In the genomic region with DNA sequence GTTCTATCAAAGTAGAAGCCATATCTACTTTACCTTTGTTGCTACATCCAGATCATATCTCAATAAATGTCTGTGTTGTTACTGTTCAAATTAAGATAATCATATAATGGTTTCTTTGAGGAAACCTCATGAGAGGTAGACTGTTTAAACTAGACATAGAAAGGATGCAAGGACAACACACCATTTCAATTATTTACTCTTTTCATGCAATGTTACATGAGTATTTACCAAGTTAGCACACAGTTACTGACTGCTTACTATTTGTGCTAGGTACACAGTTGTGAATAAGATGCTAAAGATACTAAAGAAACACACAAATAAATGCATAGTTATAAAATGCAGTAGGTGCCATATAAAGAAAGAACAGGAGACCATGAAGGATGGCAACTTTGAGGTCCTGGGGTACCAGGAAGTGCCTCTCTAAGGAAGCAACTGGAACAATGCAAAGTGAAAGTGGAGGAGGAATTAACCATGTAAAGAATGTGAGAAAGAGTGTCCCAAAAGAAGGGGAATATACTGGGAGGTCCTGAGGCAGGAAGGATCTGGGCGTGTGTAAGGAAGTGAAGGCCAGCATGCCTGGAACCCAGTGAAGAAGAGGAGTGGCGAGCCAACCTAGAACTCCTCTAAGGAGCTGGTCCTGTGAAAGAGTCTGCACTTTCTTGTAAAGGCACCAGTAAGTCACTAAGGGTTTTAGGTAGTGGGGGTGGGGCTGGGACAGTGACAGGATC, we compare ENCODE assay signal across 26 cellular contexts. TPM values are rescaled to one million over a fixed set of nuclear protein-coding genes. Genes with fewer than 3 reads are reported as not detected.
DNase-seq lines count a peak whose midpoint lies in the region; ATAC-seq and TF ChIP-seq lines count a peak whose summit lies in the region.
"Had no signal": no experiment of that assay in that cellular context is flagged by ENCODE, and none has a peak within 500 bp of the region (broad histone marks: within the 10 kb centered on the region; RNA-seq: fewer than 3 reads in every experiment).

No MANE protein-coding gene starts in this region.

- DNase-seq in ACHN: peak; percentile 42
- no peak for DNase-seq in IMR-90
- DNase-seq in glomerular visceral epithelial cell (ENCODE audit: extremely low spot score): peak; percentile 21
- DNase-seq in naive thymus-derived CD4-positive, alpha-beta T cell: no peak
- no peak for DNase-seq in NCI-H2107 (lab: John Stamatoyannopoulos, UW)
- DNase-seq in activated CD4-positive, alpha-beta T cell treated with anti-CD3 and anti-CD28 coated beads, Interleukin-2, amount 10 ng/mL, durations not matched to agents 7 days and 5 days: no peak
- no peak for DNase-seq in SW480 (ENCODE audit: low spot score)
- DNase-seq: activated B cell treated with CpG ODN at 0.5 μM for 24 hours; activated CD4-positive, alpha-beta T cell treated with anti-CD3 and anti-CD28 coated beads, Interleukin-2, amount 50 U/mL, for 4 hours; activated naive CD4-positive, alpha-beta T cell treated with anti-CD3 and anti-CD28 coated beads for 36 hours; adrenal gland; body of pancreas; glutamatergic neuron; kidney; NCI-H1048; NCI-H1694 treated with DMSO at 0.1 percent for 48 hours; NCI-H524 treated with DMSO at 0.1 percent for 48 hours; NK-92 treated with Interleukin-12 subunit alpha and Interleukin-12 subunit beta, amount 100 ng/mL, for 24 hours; psoas muscle; SHP77; stimulated activated CD4-positive, alpha-beta T cell treated with anti-CD3 and anti-CD28 coated beads, Interleukin-15, amount 100 ng/mL, for 24 hours; T-helper 9 cell had no signal

- peaks cover 14% of the 10 kb centered on the region for H3K9me1 ChIP-seq in IMR-90 (ENCODE audit: insufficient read depth, low read length)

- peaks cover 0 to 22% (median 13%) of the 10 kb centered on the region in 5 donors for H3K36me3 Mint-ChIP-seq in naive thymus-derived CD4-positive, alpha-beta T cell
- H3K36me3 Mint-ChIP-seq in activated CD4-positive, alpha-beta T cell treated with anti-CD3 and anti-CD28 coated beads, Interleukin-2, amount 10 ng/mL, durations not matched to agents 7 days and 5 days (ENCODE audit: low read depth): peaks cover 27% of the 10 kb centered on the region
- H3K36me3 Mint-ChIP-seq: memory B cell had no signal

- H3K4me2 ChIP-seq in IMR-90 (ENCODE audit: low read depth, low read length): peak overlapping the region; percentile 23; the same call in 1 of the 2 replicates

- ATAC-seq in IMR-90 (ENCODE audit: low read depth): no peak
- peak; percentile 31 for ATAC-seq in naive thymus-derived CD4-positive, alpha-beta T cell
- ATAC-seq: body of pancreas, HCT116, psoas muscle had no signal

- no peak overlapping the region for H2AK9ac ChIP-seq in IMR-90 (replicated peaks; ENCODE audit: low read depth, low read length, poor library complexity)

- H2BK120ac ChIP-seq in IMR-90 (ENCODE audit: low read depth, low read length): 0 out of 2 replicates have a peak overlapping the region, but pooled peaks have one; percentile 4

- H3K4ac ChIP-seq in IMR-90 (ENCODE audit: low read depth, low read length): 0 out of 2 replicates have a peak overlapping the region, but pooled peaks have one; percentile 16

- H2AK5ac ChIP-seq in IMR-90 (ENCODE audit: low read depth, low read length): peak overlapping the region; percentile 56; the same call in 1 of the 2 replicates

- H3K9me3 ChIP-seq in IMR-90 (ENCODE audit: control insufficient read depth, insufficient read depth, low read length): no peaks in the 10 kb centered on the region
- no peaks in the 10 kb centered on the region for H3K9me3 ChIP-seq in naive thymus-derived CD4-positive, alpha-beta T cell (ENCODE audit: control insufficient read depth in 2 of 3, low read length in 3 of 3)
- H3K9me3 ChIP-seq: adrenal gland, body of pancreas, psoas muscle had no signal

- H3K9ac ChIP-seq in IMR-90 (ENCODE audit: low read depth, low read length): no peak overlapping the region
- H3K9ac ChIP-seq: BLaER1 treated with 17β-estradiol and CSF1 and Interleukin-3, amounts not matched to agents 10 nM and 100 nM had no signal

- 100% methylated on average over 1 of the region's 2 CpGs; no CpG with 5 or more reads in 1 of the 2 experiments for WGBS in IMR-90 (ENCODE audit: extremely low coverage in 2 of 2, insufficient read length in 1 of 2), 2 experiments

- H2BK15ac ChIP-seq in IMR-90 (ENCODE audit: low read depth, low read length): no peak overlapping the region

- no peak for TF ChIP-seq POLR2A in IMR-90 (IDR thresholded peaks at IDR 0.05; ENCODE audit: low read depth, low read length)

- in situ Hi-C loops in ACHN (cut with HindIII; ENCODE audit: low pct_ligation_motif_present, low pct_unique_long_range_greater_than_20kb, low sequenced_read_pairs): no loop called here
- in situ Hi-C loops in IMR-90 (cut with MboI; ENCODE audit: low sequenced_read_pairs): no loop called here

- H3K4me3 ChIP-seq in IMR-90 (ENCODE audit: insufficient read depth, low read depth, low read length): no peak overlapping the region
- no peak overlapping the region for H3K4me3 ChIP-seq in naive thymus-derived CD4-positive, alpha-beta T cell (ENCODE audit: low read length)
- H3K4me3 ChIP-seq: adrenal gland; BLaER1 treated with 17β-estradiol and CSF1 and Interleukin-3, amounts not matched to agents 10 nM and 100 nM; body of pancreas; psoas muscle had no signal

- dilution Hi-C loops in IMR-90 (cut with HindIII; ENCODE audit: low sequenced_read_pairs, unreplicated experiment): no loop called here

- no peak overlapping the region for H3K56ac ChIP-seq in IMR-90 (ENCODE audit: extremely low read depth, insufficient read depth, low read length)

- peaks cover 0 to 3% (median 0%) of the 10 kb centered on the region in 11 donors for H3K9me3 Mint-ChIP-seq in naive thymus-derived CD4-positive, alpha-beta T cell
- H3K9me3 Mint-ChIP-seq in activated CD4-positive, alpha-beta T cell treated with anti-CD3 and anti-CD28 coated beads, Interleukin-2, amount 10 ng/mL, durations not matched to agents 7 days and 5 days: peaks cover 4% of the 10 kb centered on the region
- H3K9me3 Mint-ChIP-seq: activated B cell treated with CpG ODN at 0.5 μM for 24 hours; activated naive CD4-positive, alpha-beta T cell treated with anti-CD3 and anti-CD28 coated beads for 36 hours; memory B cell; stimulated activated naive CD8-positive, alpha-beta T cell treated with anti-CD3 and anti-CD28 coated beads, Interleukin-15, Interleukin-2, amounts not matched to agents 100 ng/mL and 50 ng/mL, for 24 hours had no signal

- no peak overlapping the region for H4K91ac ChIP-seq in IMR-90 (ENCODE audit: insufficient read depth, low read depth, low read length)

- H3K18ac ChIP-seq in IMR-90 (ENCODE audit: low read depth, low read length): peak overlapping the region; percentile 27

- H4K8ac ChIP-seq in IMR-90 (ENCODE audit: low read depth in 2 of 2, low read length in 2 of 2): peak overlapping the region in 1 of 2 experiments; percentile 60; a peak in 1 of 4 replicates

- TF ChIP-seq RAD21 in IMR-90 (IDR thresholded peaks at IDR 0.05; ENCODE audit: low read length): no peak

- H4K5ac ChIP-seq in IMR-90 (ENCODE audit: low read depth, low read length): peak overlapping the region; percentile 21

- POLR2A ChIA-PET in IMR-90 (lab: Charles Lee; ENCODE audit: unreplicated experiment): no interaction called here
- POLR2A ChIA-PET in naive thymus-derived CD4-positive, alpha-beta T cell (lab: Charles Lee): interaction anchor here (0.6 to 0.9 kb wide), 2 partner anchors 16 to 21 kb away, joined by 3 to 5 read pairs; no protein-coding TSS in a partner anchor
- POLR2A ChIA-PET in activated CD4-positive, alpha-beta T cell treated with anti-CD3 and anti-CD28 coated beads, Interleukin-2, amount 10 ng/mL, durations not matched to agents 7 days and 5 days (lab: Charles Lee): interaction anchor here (0.6 kb wide), 1 partner anchor 42 kb away, joined by 3 read pairs; no protein-coding TSS in a partner anchor

- CTCF ChIA-PET in IMR-90 (lab: Yijun Ruan, JAX): no interaction called here
- CTCF ChIA-PET in naive thymus-derived CD4-positive, alpha-beta T cell (lab: Charles Lee): no interaction called here
- CTCF ChIA-PET in activated CD4-positive, alpha-beta T cell treated with anti-CD3 and anti-CD28 coated beads, Interleukin-2, amount 10 ng/mL, durations not matched to agents 7 days and 5 days (lab: Charles Lee): no interaction called here

- H2BK5ac ChIP-seq in IMR-90 (ENCODE audit: low read depth, low read length, poor library complexity, severe bottlenecking): peak overlapping the region; percentile 29

- peaks cover 19 to 57% (median 44%) of the 10 kb centered on the region in 7 donors for H3K4me1 Mint-ChIP-seq in naive thymus-derived CD4-positive, alpha-beta T cell
- H3K4me1 Mint-ChIP-seq in activated CD4-positive, alpha-beta T cell treated with anti-CD3 and anti-CD28 coated beads, Interleukin-2, amount 10 ng/mL, durations not matched to agents 7 days and 5 days: peaks cover 33% of the 10 kb centered on the region
- H3K4me1 Mint-ChIP-seq: activated B cell treated with CpG ODN at 0.5 μM for 24 hours, memory B cell had no signal

- H3K27me3 ChIP-seq in IMR-90 (ENCODE audit: control insufficient read depth, insufficient read depth, low read length): no peaks in the 10 kb centered on the region
- H3K27me3 ChIP-seq in naive thymus-derived CD4-positive, alpha-beta T cell (ENCODE audit: control insufficient read depth in 2 of 2, insufficient read depth in 2 of 2, low read length in 2 of 2): no peaks in the 10 kb centered on the region
- H3K27me3 ChIP-seq: adrenal gland; BLaER1 treated with 17β-estradiol and CSF1 and Interleukin-3, amounts not matched to agents 10 nM and 100 nM; body of pancreas had no signal

- H4K20me1 ChIP-seq in IMR-90 (ENCODE audit: insufficient read depth, low read length): peaks cover 31% of the 10 kb centered on the region
- H4K20me1 ChIP-seq: BLaER1 treated with 17β-estradiol and CSF1 and Interleukin-3, amounts not matched to agents 10 nM and 100 nM had no signal

- BruUV-seq in IMR-90 (replicated peaks; lab: Mats Ljungman, UMichigan): no TSS peak

- H3K79me1 ChIP-seq in IMR-90 (ENCODE audit: low read depth in 1 of 2, low read length in 2 of 2): peaks cover 34 to 79% of the 10 kb centered on the region in 2 experiments

- H3K23ac ChIP-seq in IMR-90 (ENCODE audit: low read depth, low read length): peak overlapping the region; percentile 34; the same call in 1 of the 2 replicates

- 0 out of 2 replicates have a peak overlapping the region, but pooled peaks have one; percentile 26 for H2BK20ac ChIP-seq in IMR-90 (ENCODE audit: low read depth, low read length)

- no peak overlapping the region for H3K27ac Mint-ChIP-seq in naive thymus-derived CD4-positive, alpha-beta T cell
- H3K27ac Mint-ChIP-seq in activated CD4-positive, alpha-beta T cell treated with anti-CD3 and anti-CD28 coated beads, Interleukin-2, amount 10 ng/mL, durations not matched to agents 7 days and 5 days: no peak overlapping the region
- H3K27ac Mint-ChIP-seq: activated B cell treated with CpG ODN at 0.5 μM for 24 hours; activated naive CD4-positive, alpha-beta T cell treated with anti-CD3 and anti-CD28 coated beads for 36 hours; memory B cell; stimulated activated naive CD8-positive, alpha-beta T cell treated with anti-CD3 and anti-CD28 coated beads, Interleukin-15, Interleukin-2, amounts not matched to agents 100 ng/mL and 50 ng/mL, for 24 hours had no signal

- TF ChIP-seq CTCF in IMR-90 (conservative IDR thresholded peaks at IDR 0.05; ENCODE audit: low read depth, low read length): no peak

- no peak overlapping the region for H2AFZ ChIP-seq in IMR-90 (replicated peaks; ENCODE audit: low read length, poor library complexity)

- no peak overlapping the region for H3K4me3 Mint-ChIP-seq in naive thymus-derived CD4-positive, alpha-beta T cell
- no peak overlapping the region for H3K4me3 Mint-ChIP-seq in activated CD4-positive, alpha-beta T cell treated with anti-CD3 and anti-CD28 coated beads, Interleukin-2, amount 10 ng/mL, durations not matched to agents 7 days and 5 days
- H3K4me3 Mint-ChIP-seq: activated B cell treated with CpG ODN at 0.5 μM for 24 hours; activated naive CD4-positive, alpha-beta T cell treated with anti-CD3 and anti-CD28 coated beads for 36 hours; memory B cell; stimulated activated naive CD8-positive, alpha-beta T cell treated with anti-CD3 and anti-CD28 coated beads, Interleukin-15, Interleukin-2, amounts not matched to agents 100 ng/mL and 50 ng/mL, for 24 hours had no signal

- no peak overlapping the region for H3K27ac ChIP-seq in IMR-90 (ENCODE audit: insufficient read depth, low read length)
- no peak overlapping the region for H3K27ac ChIP-seq in naive thymus-derived CD4-positive, alpha-beta T cell (ENCODE audit: low read depth, low read length)
- H3K27ac ChIP-seq: BLaER1 treated with 17β-estradiol and CSF1 and Interleukin-3, amounts not matched to agents 10 nM and 100 nM; body of pancreas; psoas muscle had no signal

- H3K14ac ChIP-seq in IMR-90 (replicated peaks; ENCODE audit: low read depth, low read length): peak overlapping the region; percentile 55; the same call in 1 of the 2 replicates

- no peaks in the 10 kb centered on the region for H3K27me3 Mint-ChIP-seq in naive thymus-derived CD4-positive, alpha-beta T cell
- H3K27me3 Mint-ChIP-seq in activated CD4-positive, alpha-beta T cell treated with anti-CD3 and anti-CD28 coated beads, Interleukin-2, amount 10 ng/mL, durations not matched to agents 7 days and 5 days: no peaks in the 10 kb centered on the region
- H3K27me3 Mint-ChIP-seq: stimulated activated naive CD8-positive, alpha-beta T cell treated with anti-CD3 and anti-CD28 coated beads, Interleukin-15, Interleukin-2, amounts not matched to agents 100 ng/mL and 50 ng/mL, for 24 hours had no signal

- peaks cover 17% of the 10 kb centered on the region for H3K4me1 ChIP-seq in IMR-90 (ENCODE audit: control insufficient read depth, insufficient read depth, low read length)
- H3K4me1 ChIP-seq in naive thymus-derived CD4-positive, alpha-beta T cell (ENCODE audit: control insufficient read depth in 2 of 2, insufficient read depth in 2 of 2, low read length in 2 of 2): peaks cover 6 to 35% of the 10 kb centered on the region in 2 donors

- intact Hi-C loops in IMR-90 (cut with micrococcal nuclease): no loop called here
- intact Hi-C loops in naive thymus-derived CD4-positive, alpha-beta T cell (cut with micrococcal nuclease): no loop called here

- peaks cover 4% of the 10 kb centered on the region; the same call in 1 of the 2 replicates for H3K36me3 ChIP-seq in IMR-90 (ENCODE audit: control insufficient read depth, insufficient read depth, low read length)
- no peaks in the 10 kb centered on the region for H3K36me3 ChIP-seq in naive thymus-derived CD4-positive, alpha-beta T cell (ENCODE audit: control insufficient read depth in 2 of 3, insufficient read depth in 3 of 3, low read length in 3 of 3)
- H3K36me3 ChIP-seq: adrenal gland; BLaER1 treated with 17β-estradiol and CSF1 and Interleukin-3, amounts not matched to agents 10 nM and 100 nM had no signal

RNA-seq across cellular contexts. Expression of gene RBMS1, which starts 39.4 kb away (rescaled TPM):
- total RNA-seq in IMR-90 (2012; rRNA removed): 64.9 and 73.6 TPM in 2 replicates
- 43.5 and 45.9 TPM in 2 replicates for polyA plus RNA-seq in IMR-90 (2012; rRNA removed)
- polyA plus RNA-seq in IMR-90 (2012; cell fraction: cytosol; rRNA removed): 12.0 and 17.3 TPM in 2 replicates
- polyA plus RNA-seq in IMR-90 (2012; cell fraction: nucleus; rRNA removed; ENCODE audit: low replicate concordance): 21.4 and 98.7 TPM in 2 replicates
- 100 to 1,000 TPM in 3 of 5 experiments, 10 to 100 TPM in 2; 74.4 to 123 (median 101) TPM for total RNA-seq in naive thymus-derived CD4-positive, alpha-beta T cell
- polyA plus RNA-seq in naive thymus-derived CD4-positive, alpha-beta T cell: 100 to 1,000 TPM; 136 to 137 TPM
- total RNA-seq in activated CD4-positive, alpha-beta T cell treated with anti-CD3 and anti-CD28 coated beads, Interleukin-2, amount 10 ng/mL, durations not matched to agents 7 days and 5 days: 100 to 1,000 TPM in 1 of 2 experiments, 10 to 100 TPM in 1; 84.4 to 100 TPM

Comparison
In these comparisons a context has a peak if more than half of its experiments do, and no peak if none do; other contexts are left out.
1. DNase-seq: peak in ACHN (single experiment) and glomerular visceral epithelial cell (single experiment); none in IMR-90 (single experiment), naive thymus-derived CD4-positive, alpha-beta T cell (0 of 9), NCI-H2107 (single experiment), activated CD4-positive, alpha-beta T cell treated with anti-CD3 and anti-CD28 coated beads, Interleukin-2, amount 10 ng/mL, durations not matched to agents 7 days and 5 days (single experiment) and SW480 (single experiment).